8 cellular contexts compared by ENCODE assay signal in genomic region chr2:197309369-197310231, GRCh38. TPM values are rescaled to one million over a fixed set of nuclear protein-coding genes. Genes with fewer than 3 reads are reported as not detected.
DNase-seq lines count a peak whose midpoint lies in the region; ATAC-seq and TF ChIP-seq lines count a peak whose summit lies in the region.

No MANE protein-coding gene starts in this region.

- ATAC-seq in GM21825 (IDR thresholded peaks at IDR 0.05; ENCODE audit: unreplicated experiment) (peak; percentile 3), right cardiac atrium (peak in 1 of 2 donors; percentile 5), GM18517 (IDR thresholded peaks at IDR 0.05; ENCODE audit: unreplicated experiment) (no peak)

- H3K27me3 ChIP-seq in BJ (ENCODE audit: control insufficient read depth, insufficient read depth, low read length), result no peaks in the 10 kb centered on the region
- no peaks in the 10 kb centered on the region for H3K27me3 ChIP-seq in OCI-LY1 (ENCODE audit: insufficient read depth, low read length)
- peaks cover 7% of the 10 kb centered on the region for H3K27me3 ChIP-seq in adipocyte (replicated peaks; ENCODE audit: control insufficient read depth, insufficient read depth, low read length)
- no peaks in the 10 kb centered on the region for H3K27me3 ChIP-seq in right cardiac atrium (ENCODE audit: control insufficient read depth, insufficient read depth)

- TF ChIP-seq CTCF in BJ (IDR thresholded peaks at IDR 0.05; ENCODE audit: insufficient read depth, low read depth, low read length), result no peak
- no peak for TF ChIP-seq CTCF in OCI-LY1 (IDR thresholded peaks at IDR 0.05; ENCODE audit: low read length)

- H3K4me3 ChIP-seq in BJ (ENCODE audit: low read depth, low read length), result peak overlapping the region; percentile 80
- H3K4me3 ChIP-seq in OCI-LY1 (ENCODE audit: low read depth, low read length, poor library complexity, severe bottlenecking), result peak overlapping the region; percentile 78
- H3K4me3 ChIP-seq in adipocyte (ENCODE audit: low read length), result peak overlapping the region; percentile 86
- H3K4me3 ChIP-seq in right cardiac atrium (ENCODE audit: low read length), result peak overlapping the region; percentile 87

- peak overlapping the region; percentile 92 for H3K4me2 ChIP-seq in OCI-LY1 (ENCODE audit: low read length)

- H3K9ac ChIP-seq in OCI-LY1 (ENCODE audit: low read length), result peak overlapping the region; percentile 78
- peak overlapping the region; percentile 79 for H3K9ac ChIP-seq in adipocyte (ENCODE audit: low read length)

- no peak overlapping the region for H2AFZ ChIP-seq in OCI-LY1 (ENCODE audit: low read length)

- no peaks in the 10 kb centered on the region for H3K36me3 ChIP-seq in BJ (ENCODE audit: control insufficient read depth, insufficient read depth, low read length)
- no peaks in the 10 kb centered on the region for H3K36me3 ChIP-seq in OCI-LY1 (ENCODE audit: insufficient read depth, low read length)
- no peaks in the 10 kb centered on the region for H3K36me3 ChIP-seq in adipocyte (ENCODE audit: control insufficient read depth, insufficient read depth, low read length, severe bottlenecking)

- H3K27ac ChIP-seq in OCI-LY1 (ENCODE audit: low read depth, low read length, poor library complexity, severe bottlenecking) (peak overlapping the region; percentile 86), right cardiac atrium (ENCODE audit: low read length) (peak overlapping the region; percentile 5)

- peaks cover 43% of the 10 kb centered on the region for H3K79me2 ChIP-seq in OCI-LY1 (ENCODE audit: insufficient read depth, low read length)

- H4K20me1 ChIP-seq in OCI-LY1 (ENCODE audit: insufficient read depth, low read length), result no peaks in the 10 kb centered on the region

- CTCF ChIA-PET in BJ (lab: Yijun Ruan, JAX), result interaction anchor here (0.5 to 2.7 kb wide), 5 partner anchors 117 to 281 kb away, joined by 3 to 14 read pairs (median 5); no protein-coding TSS in a partner anchor

- DNase-seq in BJ (ENCODE audit: low read depth) (no peak), adipocyte (ENCODE audit: low read depth) (peak; percentile 39), right cardiac atrium (peak; percentile 37 to 68 (median 63)), retina (peak; percentile 77), AG08395 (ENCODE audit: low spot score) (no peak)

- intact Hi-C loops in right cardiac atrium (cut with DNase I), result loop anchor here (5.0 to 10.0 kb wide), 5 partner anchors 117 to 295 kb away; no protein-coding TSS in a partner anchor

- H3F3A ChIP-seq in OCI-LY1 (ENCODE audit: insufficient read depth, low read length), result no peaks in the 10 kb centered on the region

- H3K9me2 ChIP-seq in OCI-LY1 (ENCODE audit: low read depth, low read length), result no peaks in the 10 kb centered on the region

- H3K4me1 ChIP-seq in OCI-LY1 (ENCODE audit: insufficient read depth, low read length, severe bottlenecking) (peaks cover 67% of the 10 kb centered on the region), adipocyte (ENCODE audit: control insufficient read depth, insufficient read depth, low read length) (peaks cover 18% of the 10 kb centered on the region), right cardiac atrium (ENCODE audit: control insufficient read depth, insufficient read depth, low read length) (peaks cover 9% of the 10 kb centered on the region)

- POLR2A ChIA-PET in BJ (lab: Charles Lee), result no interaction called here

- 10% methylated on average over 35 of the region's 35 CpGs for WGBS in right cardiac atrium

- no peaks in the 10 kb centered on the region for H3K9me3 ChIP-seq in OCI-LY1 (ENCODE audit: low read length)
- H3K9me3 ChIP-seq in adipocyte (ENCODE audit: control insufficient read depth, low read length), result no peaks in the 10 kb centered on the region
- H3K9me3 ChIP-seq in right cardiac atrium (ENCODE audit: control insufficient read depth, low read length), result no peaks in the 10 kb centered on the region

RNA-seq across cellular contexts. Expression of gene ANKRD44, which starts 1.0 kb away (rescaled TPM):
- polyA plus RNA-seq in BJ (2011; rRNA removed) (7.1 and 12.4 TPM in 2 replicates), right cardiac atrium (4.8 TPM)
- polyA minus RNA-seq in BJ (2011; rRNA and poly(A)+ RNA removed), result 14.1 and 16.5 TPM in 2 replicates
- 10 to 100 TPM; 13.9 to 18.8 (median 14.5) TPM for total RNA-seq in right cardiac atrium

Comparison
In these comparisons a context has a peak if more than half of its experiments do, and no peak if none do; other contexts are left out.
1. DNase-seq: peak in adipocyte (single experiment), right cardiac atrium (3 of 3) and retina (single experiment); none in BJ (single experiment) and AG08395 (single experiment).
2. Peak in every context shown above with its lines, with median percentiles within 50 percentile points of each other: H3K4me3 ChIP-seq.